1 cellular context compared by ENCODE assay signal in the genomic region with DNA sequence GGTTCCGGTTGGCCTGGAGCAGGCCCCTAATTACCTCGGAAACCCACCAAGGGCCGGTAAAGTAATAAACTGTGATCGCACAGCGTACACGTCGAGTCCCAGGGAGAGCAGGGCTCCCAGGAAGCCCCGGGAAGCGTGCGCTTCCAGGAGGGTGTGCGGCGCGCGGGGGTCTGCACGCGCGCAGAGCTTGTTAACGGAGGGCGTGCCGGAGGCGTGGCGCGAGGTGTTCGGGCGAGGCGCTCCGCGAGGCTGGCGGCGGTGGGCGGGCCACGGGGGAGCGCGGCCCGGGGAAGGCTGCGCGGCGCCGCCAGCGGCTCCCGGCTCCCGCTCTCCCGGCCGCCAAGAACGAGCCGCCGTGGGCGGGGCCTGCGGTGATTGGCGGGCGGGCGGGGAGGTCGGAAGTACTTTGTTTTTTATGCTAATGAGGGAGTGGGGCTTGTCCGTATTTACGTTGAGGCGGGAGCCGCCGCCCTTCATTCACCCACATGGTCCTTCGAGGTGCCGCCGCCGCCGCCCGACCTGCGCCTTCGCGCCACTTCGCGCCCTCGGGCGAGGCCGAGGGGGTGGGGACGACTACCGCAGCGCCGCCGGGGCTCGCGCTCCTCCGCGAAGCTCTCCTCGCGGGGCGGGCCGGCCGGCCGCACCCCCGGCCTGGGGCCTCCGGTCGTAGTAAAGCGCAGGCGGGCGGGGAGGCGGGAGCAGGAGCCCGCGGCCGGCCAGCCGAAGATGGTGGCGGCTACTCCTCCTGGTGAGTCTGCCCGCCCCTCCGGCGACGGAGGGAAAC.
TF ChIP-seq lines count a peak whose summit lies in the region.

A gene (plus strand): TSS at position 476 of the 784 bp plus-strand sequence.

TF ChIP-seq in GM12878, 131 proteins besides CTCF, POLR2A, EP300 and RAD21 (continued from another document and continues in another):
- TF ChIP-seq, protein P1, sequence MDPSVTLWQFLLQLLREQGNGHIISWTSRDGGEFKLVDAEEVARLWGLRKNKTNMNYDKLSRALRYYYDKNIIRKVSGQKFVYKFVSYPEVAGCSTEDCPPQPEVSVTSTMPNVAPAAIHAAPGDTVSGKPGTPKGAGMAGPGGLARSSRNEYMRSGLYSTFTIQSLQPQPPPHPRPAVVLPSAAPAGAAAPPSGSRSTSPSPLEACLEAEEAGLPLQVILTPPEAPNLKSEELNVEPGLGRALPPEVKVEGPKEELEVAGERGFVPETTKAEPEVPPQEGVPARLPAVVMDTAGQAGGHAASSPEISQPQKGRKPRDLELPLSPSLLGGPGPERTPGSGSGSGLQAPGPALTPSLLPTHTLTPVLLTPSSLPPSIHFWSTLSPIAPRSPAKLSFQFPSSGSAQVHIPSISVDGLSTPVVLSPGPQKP (IDR thresholded peaks at IDR 0.05; ENCODE audit: low read depth, low read length) = peak; percentile 40; the same call in 1 of the 2 replicates
- no peak for TF ChIP-seq SPI1 (IDR thresholded peaks at IDR 0.05; ENCODE audit: borderline replicate concordance, insufficient read depth, low read depth, low read length)
- TF ChIP-seq RB1 (IDR thresholded peaks at IDR 0.05; ENCODE audit: borderline replicate concordance) = peak; percentile 95; the same call in 1 of the 2 replicates
- TF ChIP-seq EED (IDR thresholded peaks at IDR 0.05; ENCODE audit: low read depth) = peak; percentile 56
- TF ChIP-seq, protein P2, sequence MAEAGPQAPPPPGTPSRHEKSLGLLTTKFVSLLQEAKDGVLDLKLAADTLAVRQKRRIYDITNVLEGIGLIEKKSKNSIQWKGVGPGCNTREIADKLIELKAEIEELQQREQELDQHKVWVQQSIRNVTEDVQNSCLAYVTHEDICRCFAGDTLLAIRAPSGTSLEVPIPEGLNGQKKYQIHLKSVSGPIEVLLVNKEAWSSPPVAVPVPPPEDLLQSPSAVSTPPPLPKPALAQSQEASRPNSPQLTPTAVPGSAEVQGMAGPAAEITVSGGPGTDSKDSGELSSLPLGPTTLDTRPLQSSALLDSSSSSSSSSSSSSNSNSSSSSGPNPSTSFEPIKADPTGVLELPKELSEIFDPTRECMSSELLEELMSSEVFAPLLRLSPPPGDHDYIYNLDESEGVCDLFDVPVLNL (IDR thresholded peaks at IDR 0.05; ENCODE audit: low read depth, low read length) = peak; percentile 65
- TF ChIP-seq NR2C1 (IDR thresholded peaks at IDR 0.05) = no peak
- no peak for TF ChIP-seq MTA2 (IDR thresholded peaks at IDR 0.05; ENCODE audit: low read depth)
- no peak for TF ChIP-seq BRCA1 (IDR thresholded peaks at IDR 0.05; ENCODE audit: low read depth, low read length)
- TF ChIP-seq, protein P3, sequence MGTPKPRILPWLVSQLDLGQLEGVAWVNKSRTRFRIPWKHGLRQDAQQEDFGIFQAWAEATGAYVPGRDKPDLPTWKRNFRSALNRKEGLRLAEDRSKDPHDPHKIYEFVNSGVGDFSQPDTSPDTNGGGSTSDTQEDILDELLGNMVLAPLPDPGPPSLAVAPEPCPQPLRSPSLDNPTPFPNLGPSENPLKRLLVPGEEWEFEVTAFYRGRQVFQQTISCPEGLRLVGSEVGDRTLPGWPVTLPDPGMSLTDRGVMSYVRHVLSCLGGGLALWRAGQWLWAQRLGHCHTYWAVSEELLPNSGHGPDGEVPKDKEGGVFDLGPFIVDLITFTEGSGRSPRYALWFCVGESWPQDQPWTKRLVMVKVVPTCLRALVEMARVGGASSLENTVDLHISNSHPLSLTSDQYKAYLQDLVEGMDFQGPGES (IDR thresholded peaks at IDR 0.05) = no peak
- peak; percentile 78 for TF ChIP-seq KLF5 (IDR thresholded peaks at IDR 0.05; ENCODE audit: partially characterized antibody)
- no peak for TF ChIP-seq STAT3 (IDR thresholded peaks at IDR 0.05; ENCODE audit: low read depth, low read length)
- TF ChIP-seq CHD1 (IDR thresholded peaks at IDR 0.05; ENCODE audit: low read depth, low read length) = 0 out of 2 replicates have a peak, but pooled peaks have one; percentile 52
- peak; percentile 72 for TF ChIP-seq GATAD2B (conservative IDR thresholded peaks at IDR 0.05; ENCODE audit: low read depth)
- TF ChIP-seq CBX3 (IDR thresholded peaks at IDR 0.05; ENCODE audit: borderline replicate concordance, low read depth) = no peak
- no peak for TF ChIP-seq CREM (IDR thresholded peaks at IDR 0.05; ENCODE audit: low read depth)
- no peak for TF ChIP-seq CHD4 (IDR thresholded peaks at IDR 0.05)
- TF ChIP-seq HDGF (IDR thresholded peaks at IDR 0.05) = no peak
- TF ChIP-seq ZNF217 (IDR thresholded peaks at IDR 0.05) = peak; percentile 54; the same call in 1 of the 2 replicates
- no peak for TF ChIP-seq NR2C2 (IDR thresholded peaks at IDR 0.05; ENCODE audit: borderline replicate concordance, control insufficient read depth, insufficient read length, low read depth)
- TF ChIP-seq, protein P4, sequence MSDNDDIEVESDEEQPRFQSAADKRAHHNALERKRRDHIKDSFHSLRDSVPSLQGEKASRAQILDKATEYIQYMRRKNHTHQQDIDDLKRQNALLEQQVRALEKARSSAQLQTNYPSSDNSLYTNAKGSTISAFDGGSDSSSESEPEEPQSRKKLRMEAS (IDR thresholded peaks at IDR 0.05; ENCODE audit: low read depth, low read length) = peak; percentile 87
- no peak for TF ChIP-seq SUPT20H (IDR thresholded peaks at IDR 0.05; ENCODE audit: borderline replicate concordance, control insufficient read depth, low read depth, low read length)
- TF ChIP-seq, protein P5, sequence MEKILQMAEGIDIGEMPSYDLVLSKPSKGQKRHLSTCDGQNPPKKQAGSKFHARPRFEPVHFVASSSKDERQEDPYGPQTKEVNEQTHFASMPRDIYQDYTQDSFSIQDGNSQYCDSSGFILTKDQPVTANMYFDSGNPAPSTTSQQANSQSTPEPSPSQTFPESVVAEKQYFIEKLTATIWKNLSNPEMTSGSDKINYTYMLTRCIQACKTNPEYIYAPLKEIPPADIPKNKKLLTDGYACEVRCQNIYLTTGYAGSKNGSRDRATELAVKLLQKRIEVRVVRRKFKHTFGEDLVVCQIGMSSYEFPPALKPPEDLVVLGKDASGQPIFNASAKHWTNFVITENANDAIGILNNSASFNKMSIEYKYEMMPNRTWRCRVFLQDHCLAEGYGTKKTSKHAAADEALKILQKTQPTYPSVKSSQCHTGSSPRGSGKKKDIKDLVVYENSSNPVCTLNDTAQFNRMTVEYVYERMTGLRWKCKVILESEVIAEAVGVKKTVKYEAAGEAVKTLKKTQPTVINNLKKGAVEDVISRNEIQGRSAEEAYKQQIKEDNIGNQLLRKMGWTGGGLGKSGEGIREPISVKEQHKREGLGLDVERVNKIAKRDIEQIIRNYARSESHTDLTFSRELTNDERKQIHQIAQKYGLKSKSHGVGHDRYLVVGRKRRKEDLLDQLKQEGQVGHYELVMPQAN (conservative IDR thresholded peaks at IDR 0.05) = peak; percentile 92
- no peak for TF ChIP-seq SMAD1 (IDR thresholded peaks at IDR 0.05; ENCODE audit: low read depth, partially characterized antibody)
- no peak; the same call in 1 of the 2 replicates for TF ChIP-seq TCF12 (IDR thresholded peaks at IDR 0.05; ENCODE audit: low read depth, low read length)
- no peak for TF ChIP-seq PAX5 (IDR thresholded peaks at IDR 0.05; ENCODE audit: borderline replicate concordance, low read depth, low read length)
- no peak for TF ChIP-seq ETV6 (conservative IDR thresholded peaks at IDR 0.05 in 1 of 2, IDR thresholded peaks at IDR 0.05 in 1 of 2; ENCODE audit: borderline replicate concordance in 1 of 2, low read depth in 1 of 2)
- no peak for TF ChIP-seq RELA (IDR thresholded peaks at IDR 0.05; ENCODE audit: borderline replicate concordance, partially characterized antibody)
- TF ChIP-seq CBFB (IDR thresholded peaks at IDR 0.05; ENCODE audit: low read depth) = peak; percentile 26; the same call in 1 of the 2 replicates
- TF ChIP-seq, protein P6, sequence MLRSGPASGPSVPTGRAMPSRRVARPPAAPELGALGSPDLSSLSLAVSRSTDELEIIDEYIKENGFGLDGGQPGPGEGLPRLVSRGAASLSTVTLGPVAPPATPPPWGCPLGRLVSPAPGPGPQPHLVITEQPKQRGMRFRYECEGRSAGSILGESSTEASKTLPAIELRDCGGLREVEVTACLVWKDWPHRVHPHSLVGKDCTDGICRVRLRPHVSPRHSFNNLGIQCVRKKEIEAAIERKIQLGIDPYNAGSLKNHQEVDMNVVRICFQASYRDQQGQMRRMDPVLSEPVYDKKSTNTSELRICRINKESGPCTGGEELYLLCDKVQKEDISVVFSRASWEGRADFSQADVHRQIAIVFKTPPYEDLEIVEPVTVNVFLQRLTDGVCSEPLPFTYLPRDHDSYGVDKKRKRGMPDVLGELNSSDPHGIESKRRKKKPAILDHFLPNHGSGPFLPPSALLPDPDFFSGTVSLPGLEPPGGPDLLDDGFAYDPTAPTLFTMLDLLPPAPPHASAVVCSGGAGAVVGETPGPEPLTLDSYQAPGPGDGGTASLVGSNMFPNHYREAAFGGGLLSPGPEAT (IDR thresholded peaks at IDR 0.05; ENCODE audit: low read depth) = no peak
- no peak for TF ChIP-seq YBX1 (IDR thresholded peaks at IDR 0.05)
- TF ChIP-seq MEF2B (IDR thresholded peaks at IDR 0.05; ENCODE audit: partially characterized antibody, poor library complexity, severe bottlenecking) = no peak
- no peak for TF ChIP-seq MYB (IDR thresholded peaks at IDR 0.05; ENCODE audit: borderline replicate concordance, low read depth, low read length)
- TF ChIP-seq ATF7 (IDR thresholded peaks at IDR 0.05; ENCODE audit: low read depth) = no peak
- no peak for TF ChIP-seq SIX5 (IDR thresholded peaks at IDR 0.05; ENCODE audit: low read depth, low read length, severe bottlenecking)
- TF ChIP-seq NFXL1 (IDR thresholded peaks at IDR 0.05; ENCODE audit: borderline replicate concordance) = no peak
- TF ChIP-seq ZNF622 (IDR thresholded peaks at IDR 0.05) = no peak
- TF ChIP-seq, protein P7, sequence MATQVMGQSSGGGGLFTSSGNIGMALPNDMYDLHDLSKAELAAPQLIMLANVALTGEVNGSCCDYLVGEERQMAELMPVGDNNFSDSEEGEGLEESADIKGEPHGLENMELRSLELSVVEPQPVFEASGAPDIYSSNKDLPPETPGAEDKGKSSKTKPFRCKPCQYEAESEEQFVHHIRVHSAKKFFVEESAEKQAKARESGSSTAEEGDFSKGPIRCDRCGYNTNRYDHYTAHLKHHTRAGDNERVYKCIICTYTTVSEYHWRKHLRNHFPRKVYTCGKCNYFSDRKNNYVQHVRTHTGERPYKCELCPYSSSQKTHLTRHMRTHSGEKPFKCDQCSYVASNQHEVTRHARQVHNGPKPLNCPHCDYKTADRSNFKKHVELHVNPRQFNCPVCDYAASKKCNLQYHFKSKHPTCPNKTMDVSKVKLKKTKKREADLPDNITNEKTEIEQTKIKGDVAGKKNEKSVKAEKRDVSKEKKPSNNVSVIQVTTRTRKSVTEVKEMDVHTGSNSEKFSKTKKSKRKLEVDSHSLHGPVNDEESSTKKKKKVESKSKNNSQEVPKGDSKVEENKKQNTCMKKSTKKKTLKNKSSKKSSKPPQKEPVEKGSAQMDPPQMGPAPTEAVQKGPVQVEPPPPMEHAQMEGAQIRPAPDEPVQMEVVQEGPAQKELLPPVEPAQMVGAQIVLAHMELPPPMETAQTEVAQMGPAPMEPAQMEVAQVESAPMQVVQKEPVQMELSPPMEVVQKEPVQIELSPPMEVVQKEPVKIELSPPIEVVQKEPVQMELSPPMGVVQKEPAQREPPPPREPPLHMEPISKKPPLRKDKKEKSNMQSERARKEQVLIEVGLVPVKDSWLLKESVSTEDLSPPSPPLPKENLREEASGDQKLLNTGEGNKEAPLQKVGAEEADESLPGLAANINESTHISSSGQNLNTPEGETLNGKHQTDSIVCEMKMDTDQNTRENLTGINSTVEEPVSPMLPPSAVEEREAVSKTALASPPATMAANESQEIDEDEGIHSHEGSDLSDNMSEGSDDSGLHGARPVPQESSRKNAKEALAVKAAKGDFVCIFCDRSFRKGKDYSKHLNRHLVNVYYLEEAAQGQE (IDR thresholded peaks at IDR 0.05; ENCODE audit: low read depth, low read length) = no peak
- peak; percentile 24 for TF ChIP-seq HDAC6 (IDR thresholded peaks at IDR 0.05; ENCODE audit: unreplicated experiment)
- TF ChIP-seq NRF1 (conservative IDR thresholded peaks at IDR 0.05; ENCODE audit: low read depth, low read length) = no peak
- TF ChIP-seq SRF (IDR thresholded peaks at IDR 0.05; ENCODE audit: low read depth in 2 of 2, low read length in 2 of 2) = 0 out of 4 replicates have a peak, but pooled peaks of 1 of the 2 experiments have one; percentile 17
- TF ChIP-seq ZZZ3 (IDR thresholded peaks at IDR 0.05; ENCODE audit: control insufficient read depth, insufficient read length, low read depth) = no peak
- TF ChIP-seq, protein P8, sequence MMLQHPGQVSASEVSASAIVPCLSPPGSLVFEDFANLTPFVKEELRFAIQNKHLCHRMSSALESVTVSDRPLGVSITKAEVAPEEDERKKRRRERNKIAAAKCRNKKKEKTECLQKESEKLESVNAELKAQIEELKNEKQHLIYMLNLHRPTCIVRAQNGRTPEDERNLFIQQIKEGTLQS (IDR thresholded peaks at IDR 0.05; ENCODE audit: borderline replicate concordance, extremely low read depth, low read depth, low read length) = no peak
- TF ChIP-seq POLR2AphosphoS2 (IDR thresholded peaks at IDR 0.05; ENCODE audit: low read depth, low read length) = peak; percentile 55; the same call in 1 of the 2 replicates
- TF ChIP-seq MEF2A (IDR thresholded peaks at IDR 0.05; ENCODE audit: insufficient read depth, low read depth, low read length) = 0 out of 2 replicates have a peak, but pooled peaks have one; percentile 3
- no peak for TF ChIP-seq FOS (IDR thresholded peaks at IDR 0.05; ENCODE audit: borderline replicate concordance, extremely low read depth, insufficient read length)
- TF ChIP-seq KDM1A (IDR thresholded peaks at IDR 0.05; ENCODE audit: borderline replicate concordance) = no peak
- no peak for TF ChIP-seq HCFC1 (IDR thresholded peaks at IDR 0.05; ENCODE audit: low read length)
- TF ChIP-seq, protein P9, sequence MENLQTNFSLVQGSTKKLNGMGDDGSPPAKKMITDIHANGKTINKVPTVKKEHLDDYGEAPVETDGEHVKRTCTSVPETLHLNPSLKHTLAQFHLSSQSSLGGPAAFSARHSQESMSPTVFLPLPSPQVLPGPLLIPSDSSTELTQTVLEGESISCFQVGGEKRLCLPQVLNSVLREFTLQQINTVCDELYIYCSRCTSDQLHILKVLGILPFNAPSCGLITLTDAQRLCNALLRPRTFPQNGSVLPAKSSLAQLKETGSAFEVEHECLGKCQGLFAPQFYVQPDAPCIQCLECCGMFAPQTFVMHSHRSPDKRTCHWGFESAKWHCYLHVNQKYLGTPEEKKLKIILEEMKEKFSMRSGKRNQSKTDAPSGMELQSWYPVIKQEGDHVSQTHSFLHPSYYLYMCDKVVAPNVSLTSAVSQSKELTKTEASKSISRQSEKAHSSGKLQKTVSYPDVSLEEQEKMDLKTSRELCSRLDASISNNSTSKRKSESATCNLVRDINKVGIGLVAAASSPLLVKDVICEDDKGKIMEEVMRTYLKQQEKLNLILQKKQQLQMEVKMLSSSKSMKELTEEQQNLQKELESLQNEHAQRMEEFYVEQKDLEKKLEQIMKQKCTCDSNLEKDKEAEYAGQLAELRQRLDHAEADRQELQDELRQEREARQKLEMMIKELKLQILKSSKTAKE (IDR thresholded peaks at IDR 0.05; ENCODE audit: low read depth, poor library complexity, severe bottlenecking) = no peak
- no peak for TF ChIP-seq SREBF1 (IDR thresholded peaks at IDR 0.05; ENCODE audit: low read length)
